In the genomic region with DNA sequence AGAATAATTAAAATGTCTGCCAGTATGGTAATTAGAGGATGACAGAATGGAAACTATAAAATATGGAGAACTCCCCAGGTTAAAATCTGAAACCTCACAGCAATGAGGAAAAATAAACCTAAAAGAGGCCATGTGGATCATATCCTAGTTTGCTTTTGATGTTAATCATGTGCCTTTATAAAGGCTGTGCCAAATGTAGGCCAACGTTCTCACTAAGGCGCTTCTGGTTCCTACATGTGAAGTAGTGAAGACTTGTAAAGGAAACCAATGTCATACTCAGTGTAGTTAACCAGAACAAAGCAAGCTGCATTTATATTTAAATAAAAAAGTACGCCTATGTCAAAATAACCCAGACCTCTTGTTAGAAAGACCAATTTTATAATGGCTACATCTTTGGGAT, we compare ENCODE assay signal across 14 cellular contexts.
DNase-seq lines count a peak whose midpoint lies in the region; ATAC-seq and TF ChIP-seq lines count a peak whose summit lies in the region.
"Had no signal": no experiment of that assay in that cellular context is flagged by ENCODE, and none has a peak within 500 bp of the region (broad histone marks: within the 10 kb centered on the region; RNA-seq: fewer than 3 reads in every experiment).

No MANE protein-coding gene starts in this region.

- ATAC-seq in natural killer cell: peak in 1 of 3 donors; percentile 98
- ATAC-seq in natural killer cell treated with Interleukin-12 subunit alpha and Interleukin-12 subunit beta and Interleukin-15 and Interleukin-18, amount 100 ng/mL, for 72 hours: no peak
- ATAC-seq in GM18505 (IDR thresholded peaks at IDR 0.05; ENCODE audit: unreplicated experiment): no peak

- H3K4me1 Mint-ChIP-seq in natural killer cell: peaks cover 2 to 42% of the 10 kb centered on the region in 2 donors
- peaks cover 0 to 25% of the 10 kb centered on the region in 2 donors for H3K4me1 Mint-ChIP-seq in natural killer cell treated with Interleukin-12 subunit alpha and Interleukin-12 subunit beta and Interleukin-15 and Interleukin-18, amount 100 ng/mL, for 72 hours (ENCODE audit: low read depth in 2 of 2)
- peaks cover 5% of the 10 kb centered on the region for H3K4me1 Mint-ChIP-seq in Calu3 (ENCODE audit: low read depth, unreplicated experiment)
- peaks cover 30 to 72% of the 10 kb centered on the region in 2 donors for H3K4me1 Mint-ChIP-seq in immature natural killer cell
- H3K4me1 Mint-ChIP-seq: B cell; CD4-positive, CD25-positive, alpha-beta regulatory T cell had no signal

- TF ChIP-seq CTCF in natural killer cell (IDR thresholded peaks at IDR 0.05) (no peak), Calu3 (IDR thresholded peaks at IDR 0.05; ENCODE audit: unreplicated experiment) (no peak)

- CTCF ChIA-PET in Calu3 (lab: Charles Lee): no interaction called here

- H3K36me3 Mint-ChIP-seq in natural killer cell (peaks cover 13% of the 10 kb centered on the region), Calu3 (ENCODE audit: insufficient read depth, unreplicated experiment) (no peaks in the 10 kb centered on the region), immature natural killer cell (peaks cover 28 to 45% (median 39%) of the 10 kb centered on the region in 3 donors)
- peaks cover 11% of the 10 kb centered on the region for H3K36me3 Mint-ChIP-seq in natural killer cell treated with Interleukin-12 subunit alpha and Interleukin-12 subunit beta and Interleukin-15 and Interleukin-18, amount 100 ng/mL, for 72 hours

- no TSS peak for BruUV-seq in Calu3 (replicated peaks; lab: Mats Ljungman, UMichigan)

- TF ChIP-seq POLR2A in GM18505 (IDR thresholded peaks at IDR 0.05; ENCODE audit: borderline replicate concordance, extremely low read depth, insufficient read depth, insufficient read length): no peak

- no peaks in the 10 kb centered on the region for H3K27me3 Mint-ChIP-seq in natural killer cell (ENCODE audit: low read depth in 2 of 2)
- no peaks in the 10 kb centered on the region for H3K27me3 Mint-ChIP-seq in natural killer cell treated with Interleukin-12 subunit alpha and Interleukin-12 subunit beta and Interleukin-15 and Interleukin-18, amount 100 ng/mL, for 72 hours
- H3K27me3 Mint-ChIP-seq in Calu3 (ENCODE audit: unreplicated experiment): no peaks in the 10 kb centered on the region
- H3K27me3 Mint-ChIP-seq in immature natural killer cell (ENCODE audit: low read depth in 3 of 3): peaks cover 0 to 2% (median 0%) of the 10 kb centered on the region in 3 donors
- H3K27me3 Mint-ChIP-seq: B cell; CD4-positive, CD25-positive, alpha-beta regulatory T cell had no signal

- H3K27ac Mint-ChIP-seq in natural killer cell: peak overlapping the region in 1 of 2 donors; percentile 94
- peak overlapping the region in 1 of 2 donors; percentile 79 for H3K27ac Mint-ChIP-seq in natural killer cell treated with Interleukin-12 subunit alpha and Interleukin-12 subunit beta and Interleukin-15 and Interleukin-18, amount 100 ng/mL, for 72 hours
- peak overlapping the region; percentile 86 for H3K27ac Mint-ChIP-seq in Calu3 (ENCODE audit: unreplicated experiment)
- H3K27ac Mint-ChIP-seq in immature natural killer cell: peak overlapping the region; percentile 73 to 93 (median 88)
- H3K27ac Mint-ChIP-seq: B cell; CD4-positive, CD25-positive, alpha-beta regulatory T cell had no signal

- H3K4me3 Mint-ChIP-seq in natural killer cell: peak overlapping the region; percentile 60
- H3K4me3 Mint-ChIP-seq in natural killer cell treated with Interleukin-12 subunit alpha and Interleukin-12 subunit beta and Interleukin-15 and Interleukin-18, amount 100 ng/mL, for 72 hours: no peak overlapping the region
- H3K4me3 Mint-ChIP-seq in Calu3 (ENCODE audit: low read depth, unreplicated experiment): no peak overlapping the region
- H3K4me3 Mint-ChIP-seq in immature natural killer cell: peak overlapping the region in 4 of 5 donors; percentile 40 to 53 (median 44)
- H3K4me3 Mint-ChIP-seq: B cell; CD4-positive, CD25-positive, alpha-beta regulatory T cell had no signal

- intact Hi-C loops in natural killer cell (cut with micrococcal nuclease): no loop called here
- intact Hi-C loops in Calu3 (cut with micrococcal nuclease; ENCODE audit: unreplicated experiment): no loop called here

- DNase-seq in natural killer cell (no peak), Calu3 (no peak), immature natural killer cell (peak; percentile 41 to 59 (median 58)), UCSD-AML1 (lab: John Stamatoyannopoulos, UW; ENCODE audit: unreplicated experiment) (no peak)
- no peak for DNase-seq in natural killer cell treated with Interleukin-12 subunit alpha and Interleukin-12 subunit beta and Interleukin-15 and Interleukin-18, amount 100 ng/mL, for 72 hours (ENCODE audit: low spot score)
- DNase-seq: CD4-positive, CD25-positive, alpha-beta regulatory T cell; COR-L47; DMS153; DND-41; GM23248; H7; HCEC 1CT had no signal

- no peaks in the 10 kb centered on the region for H3K9me3 Mint-ChIP-seq in natural killer cell
- H3K9me3 Mint-ChIP-seq in natural killer cell treated with Interleukin-12 subunit alpha and Interleukin-12 subunit beta and Interleukin-15 and Interleukin-18, amount 100 ng/mL, for 72 hours: no peaks in the 10 kb centered on the region
- H3K9me3 Mint-ChIP-seq in Calu3 (ENCODE audit: low read depth, unreplicated experiment): no peaks in the 10 kb centered on the region
- no peaks in the 10 kb centered on the region for H3K9me3 Mint-ChIP-seq in immature natural killer cell
- H3K9me3 Mint-ChIP-seq: CD4-positive, CD25-positive, alpha-beta regulatory T cell had no signal

Comparison
In these comparisons a context has a peak if more than half of its experiments do, and no peak if none do; other contexts are left out.
1. H3K4me3 Mint-ChIP-seq: peak in natural killer cell (single experiment) and immature natural killer cell (4 of 5); none in natural killer cell treated with Interleukin-12 subunit alpha and Interleukin-12 subunit beta and Interleukin-15 and Interleukin-18, amount 100 ng/mL, for 72 hours (single experiment) and Calu3 (single experiment).
2. DNase-seq: peak in immature natural killer cell (3 of 3); none in natural killer cell (single experiment), natural killer cell treated with Interleukin-12 subunit alpha and Interleukin-12 subunit beta and Interleukin-15 and Interleukin-18, amount 100 ng/mL, for 72 hours (single experiment), Calu3 (single experiment) and UCSD-AML1 (single experiment).